ENCODE assay signal across 14 cellular contexts in the genomic region with DNA sequence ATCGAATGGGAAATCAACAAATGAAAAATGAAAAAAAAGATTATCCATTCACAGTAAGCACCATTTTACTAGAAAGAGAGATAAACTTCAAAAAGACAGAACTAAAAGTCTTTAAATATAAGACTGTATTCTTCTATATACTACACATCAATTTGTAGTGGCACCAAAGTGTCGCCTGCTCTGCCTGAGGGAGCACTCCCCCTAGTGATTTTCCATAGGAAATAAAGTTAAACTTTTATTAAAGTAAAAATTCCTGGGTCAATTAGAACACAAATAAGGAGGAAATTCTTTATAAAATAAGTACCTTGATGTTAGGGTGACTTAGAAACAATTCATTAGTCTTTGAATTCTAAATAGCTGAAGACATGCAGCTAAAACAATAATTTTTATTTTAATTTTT. TPM values are rescaled to one million over a fixed set of nuclear protein-coding genes. Genes with fewer than 3 reads are reported as not detected.
A peak's percentile ranks its signal among the peaks of the same experiment; 100 is the strongest.
DNase-seq lines count a peak whose midpoint lies in the region; FAIRE-seq and TF ChIP-seq lines count a peak whose summit lies in the region.
"Had no signal": no experiment of that assay in that cellular context is flagged by ENCODE, and none has a peak within 500 bp of the region (broad histone marks: within the 10 kb centered on the region; RNA-seq: fewer than 3 reads in every experiment).

No MANE protein-coding gene starts in this region.

- TF ChIP-seq POLR2A in NB4 (IDR thresholded peaks at IDR 0.05; ENCODE audit: extremely low read depth, insufficient read length) (no peak), GM12891 (IDR thresholded peaks at IDR 0.05; ENCODE audit: low read depth, low read length) (no peak)

- no peaks in the 10 kb centered on the region for H4K20me1 ChIP-seq in neural cell (ENCODE audit: insufficient read depth)

- H3K36me3 ChIP-seq in neural cell (ENCODE audit: insufficient read depth, low read length), result no peaks in the 10 kb centered on the region

- TF ChIP-seq RAD21 in neural cell (conservative IDR thresholded peaks at IDR 0.05), result peak; percentile 54

- in situ Hi-C loops in KBM-7 (cut with MboI; ENCODE audit: low pct_unique_long_range_greater_than_20kb, low sequenced_read_pairs), result no loop called here

- no peaks in the 10 kb centered on the region for H3K27me3 ChIP-seq in neural cell (ENCODE audit: insufficient read depth, low read depth, low read length)
- H3K27me3 ChIP-seq: sigmoid colon had no signal

- DNase-seq in DMS53 (lab: John Stamatoyannopoulos, UW), result peak; percentile 21
- DNase-seq in DMS53 treated with DMSO at 0.1 percent for 48 hours (lab: John Stamatoyannopoulos, UW; ENCODE audit: unreplicated experiment), result no peak
- no peak for DNase-seq in NB4 (ENCODE audit: low read depth)
- DNase-seq in cardiac fibroblast (ENCODE audit: low read depth in 2 of 2), result peak; percentile 33 to 49
- no peak for DNase-seq in GM12891 (ENCODE audit: insufficient read length, low spot score)
- DNase-seq in KBM-7, result no peak
- DNase-seq in stimulated activated CD4-positive, alpha-beta T cell treated with anti-CD3 and anti-CD28 coated beads, Interleukin-2, amount 100 ng/mL, for 24 hours, result no peak
- DNase-seq: effector CD4-positive, alpha-beta T cell; NCI-H2029; sigmoid colon; T-helper 9 cell had no signal

- TF ChIP-seq CTCF in NB4 (IDR thresholded peaks at IDR 0.05; ENCODE audit: low read depth, low read length) (peak; percentile 37), cardiac fibroblast (IDR thresholded peaks at IDR 0.05; ENCODE audit: low read depth, low read length) (peak; percentile 35), neural cell (IDR thresholded peaks at IDR 0.05; ENCODE audit: poor library complexity, severe bottlenecking) (peak; percentile 53)

- FAIRE-seq in GM12891 (lab: Jason Lieb, UNC), result no peak
- FAIRE-seq: GM12878, islet of Langerhans had no signal

- no peaks in the 10 kb centered on the region for H3F3A ChIP-seq in neural cell (ENCODE audit: insufficient read depth, low read length, poor library complexity, severe bottlenecking)

- no peak overlapping the region for H3K27ac ChIP-seq in neural cell (ENCODE audit: low read length)
- H3K27ac ChIP-seq: sigmoid colon had no signal

- no peak overlapping the region for H3K4me2 ChIP-seq in neural cell (ENCODE audit: low read length)

- no peak overlapping the region for H3K9ac ChIP-seq in neural cell (ENCODE audit: low read length)

- no peaks in the 10 kb centered on the region for H3K9me3 ChIP-seq in neural cell (ENCODE audit: low read length)
- H3K9me3 ChIP-seq: sigmoid colon had no signal

- H3K79me2 ChIP-seq in neural cell (replicated peaks; ENCODE audit: insufficient read depth, low read length), result no peaks in the 10 kb centered on the region

- TF ChIP-seq EP300 in neural cell (conservative IDR thresholded peaks at IDR 0.05; ENCODE audit: poor library complexity, severe bottlenecking), result no peak

- H3K9me2 ChIP-seq in neural cell (ENCODE audit: insufficient read depth, low read length), result no peaks in the 10 kb centered on the region

- H2AFZ ChIP-seq in neural cell (ENCODE audit: low read depth, low read length), result no peak overlapping the region

- H3K4me3 ChIP-seq in NB4 (ENCODE audit: low read depth, low read length) (no peak overlapping the region), cardiac fibroblast (replicated peaks in 1 of 2; ENCODE audit: low read depth in 2 of 2, low read length in 2 of 2) (no peak overlapping the region), neural cell (ENCODE audit: low read length) (no peak overlapping the region)
- H3K4me3 ChIP-seq: GM12878, sigmoid colon had no signal

TF ChIP-seq in neural cell, 6 proteins besides CTCF, POLR2A, EP300 and RAD21:
- TF ChIP-seq SMC3 (conservative IDR thresholded peaks at IDR 0.05; ENCODE audit: poor library complexity), result peak; percentile 59
- TF ChIP-seq POLR2AphosphoS5 (IDR thresholded peaks at IDR 0.05), result no peak

TF ChIP-seq in GM12891, 5 proteins besides CTCF, POLR2A, EP300 and RAD21:
- TF ChIP-seq TAF1 (IDR thresholded peaks at IDR 0.05; ENCODE audit: low read depth, low read length), result no peak
- no peak for TF ChIP-seq SPI1 (IDR thresholded peaks at IDR 0.05; ENCODE audit: low read depth, low read length)
- no peak for TF ChIP-seq POLR2AphosphoS5 (IDR thresholded peaks at IDR 0.05; ENCODE audit: low read depth, low read length)
- no peak for TF ChIP-seq POU2F2 (IDR thresholded peaks at IDR 0.05; ENCODE audit: low read depth, low read length)
- TF ChIP-seq PAX5 (IDR thresholded peaks at IDR 0.05; ENCODE audit: insufficient read depth, low read length, severe bottlenecking), result no peak

RNA-seq across cellular contexts. Expression of gene RAD1, which starts 9.7 kb away (rescaled TPM):
- 27.0 and 37.2 TPM in 2 replicates for polyA plus RNA-seq in neural cell
- polyA minus RNA-seq in neural cell, result 42.3 and 43.3 TPM in 2 replicates
- polyA plus RNA-seq in GM12891 (2012; ENCODE audit: low read depth, missing spikeins), result 14.2 TPM

RNA-seq across cellular contexts. Expression of gene BRIX1, which starts 9.9 kb away (rescaled TPM):
- polyA plus RNA-seq in neural cell, result 24.9 and 29.2 TPM in 2 replicates
- polyA minus RNA-seq in neural cell, result 36.5 and 37.5 TPM in 2 replicates
- polyA plus RNA-seq in GM12891 (2012; ENCODE audit: low read depth, missing spikeins), result 32.0 TPM

RNA-seq across cellular contexts. Expression of gene DNAJC21, which starts 23.8 kb away (rescaled TPM):
- polyA plus RNA-seq in neural cell, result 14.9 and 17.0 TPM in 2 replicates
- 27.3 and 37.0 TPM in 2 replicates for polyA minus RNA-seq in neural cell
- 28.5 TPM for polyA plus RNA-seq in GM12891 (2012; ENCODE audit: low read depth, missing spikeins)

Comparison
In these comparisons a context has a peak if more than half of its experiments do, and no peak if none do; other contexts are left out.
1. DNase-seq: peak in DMS53 (single experiment) and cardiac fibroblast (2 of 2); none in DMS53 treated with DMSO at 0.1 percent for 48 hours (single experiment), NB4 (single experiment), GM12891 (single experiment), KBM-7 (single experiment) and stimulated activated CD4-positive, alpha-beta T cell treated with anti-CD3 and anti-CD28 coated beads, Interleukin-2, amount 100 ng/mL, for 24 hours (0 of 2).
2. Peak in every context shown above with its lines, with median percentiles within 50 percentile points of each other: CTCF ChIP-seq.